Comparison of ENCODE assay signal across 10 cellular contexts in the genomic region with DNA sequence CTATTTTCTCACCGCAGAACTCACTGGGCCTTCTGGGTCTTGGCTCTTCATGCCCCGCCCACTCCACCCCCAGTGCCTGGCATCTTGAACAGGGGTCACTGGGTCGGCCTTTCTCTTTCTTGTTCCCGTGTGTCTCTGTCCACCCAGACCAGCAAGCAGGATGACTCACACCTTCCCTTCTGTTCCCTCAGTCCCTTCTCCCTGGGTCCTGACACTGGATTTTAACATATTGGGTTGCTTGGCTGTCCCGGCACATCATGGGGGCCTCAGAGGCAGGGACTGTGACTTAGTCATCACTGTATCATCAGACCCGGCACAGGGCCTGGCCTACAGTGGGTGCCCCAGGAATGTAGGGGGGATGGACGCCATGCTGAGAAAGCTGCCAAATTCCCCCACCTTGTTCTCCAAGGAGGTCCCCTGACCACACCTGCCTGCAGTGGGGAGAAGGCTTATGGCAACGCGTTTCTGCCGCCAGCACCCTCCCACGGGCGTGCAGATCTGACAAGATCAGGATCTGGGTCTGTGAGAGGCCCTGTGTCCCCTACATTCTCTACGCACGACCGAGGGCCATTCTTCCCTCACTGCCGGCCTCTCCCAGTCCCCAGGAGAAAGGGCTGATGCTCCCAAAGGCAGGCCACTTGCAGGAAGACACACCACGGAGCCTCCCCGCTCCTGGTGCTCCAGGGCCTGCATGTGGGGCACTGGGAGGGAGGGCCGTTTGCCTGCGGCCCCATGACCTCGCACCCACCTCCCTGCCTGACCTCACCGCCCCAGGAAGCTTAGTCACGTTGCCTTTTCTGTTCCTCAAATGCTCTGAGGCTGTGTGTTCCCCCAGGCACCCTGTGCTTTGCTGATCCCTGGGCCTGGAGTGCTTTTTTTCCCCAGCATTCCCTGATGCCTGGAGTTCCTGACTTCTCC.
DNase-seq lines count a peak whose midpoint lies in the region; ATAC-seq, FAIRE-seq and TF ChIP-seq lines count a peak whose summit lies in the region.
"Had no signal": no experiment of that assay in that cellular context is flagged by ENCODE, and none has a peak within 500 bp of the region (broad histone marks: within the 10 kb centered on the region; RNA-seq: fewer than 3 reads in every experiment).

No MANE protein-coding gene starts in this region.

- peak overlapping the region; percentile 85 for H2AK5ac ChIP-seq in IMR-90 (ENCODE audit: low read depth, low read length)

- H2BK20ac ChIP-seq in IMR-90 (ENCODE audit: low read depth, low read length) = peak overlapping the region; percentile 53

- H3K9ac ChIP-seq in IMR-90 (ENCODE audit: low read depth, low read length) (peak overlapping the region; percentile 44), K562 (ENCODE audit: insufficient read depth in 1 of 2, low read depth in 2 of 2, low read length in 2 of 2) (peak overlapping the region; percentile 64 to 76), kidney (ENCODE audit: low read length in 2 of 2) (no peak overlapping the region)

- peak overlapping the region; percentile 72 for H4K91ac ChIP-seq in IMR-90 (ENCODE audit: insufficient read depth, low read depth, low read length)

- H2BK15ac ChIP-seq in IMR-90 (ENCODE audit: low read depth, low read length) = peak overlapping the region; percentile 40; the same call in 1 of the 3 replicates

- WGBS in IMR-90 (ENCODE audit: extremely low coverage in 2 of 2, insufficient read length in 1 of 2), 2 experiments = 19% methylated on average over 4 of the region's 23 CpGs; no CpG with 5 or more reads in 1 of the 2 experiments
- WGBS in K562 (ENCODE audit: insufficient coverage, low coverage, missing lambda C conversion rate) = 17% methylated on average over 23 of the region's 23 CpGs

- H3K4me2 ChIP-seq in IMR-90 (ENCODE audit: low read depth, low read length) (peak overlapping the region; percentile 38), K562 (ENCODE audit: insufficient read depth, low read length) (peak overlapping the region; percentile 74)

- H3K18ac ChIP-seq in IMR-90 (ENCODE audit: low read depth, low read length) = peak overlapping the region; percentile 23

- peaks cover 20% of the 10 kb centered on the region for H4K20me1 ChIP-seq in IMR-90 (ENCODE audit: insufficient read depth, low read length)
- no peaks in the 10 kb centered on the region; the same call in 1 of the 2 replicates for H4K20me1 ChIP-seq in K562 (replicated peaks; ENCODE audit: control insufficient read depth, insufficient read depth, low read length)

- no peak for TF ChIP-seq CTCF in AG10803 (conservative IDR thresholded peaks at IDR 0.05; ENCODE audit: low read length)
- no peak for TF ChIP-seq CTCF in IMR-90 (conservative IDR thresholded peaks at IDR 0.05; ENCODE audit: low read depth, low read length)
- no peak for TF ChIP-seq CTCF in K562 (IDR thresholded peaks at IDR 0.05 in 2 of 3, conservative IDR thresholded peaks at IDR 0.05 in 1 of 3; ENCODE audit: insufficient read depth in 2 of 3, low read depth in 1 of 3, low read length in 3 of 3)
- TF ChIP-seq CTCF in kidney (IDR thresholded peaks at IDR 0.05; ENCODE audit: borderline replicate concordance, extremely low read depth, insufficient read depth) = no peak
- TF ChIP-seq CTCF in dorsolateral prefrontal cortex (IDR thresholded peaks at IDR 0.05 in 54 of 56, conservative IDR thresholded peaks at IDR 0.05 in 2 of 56; ENCODE audit: low read depth in 1 of 56, partially characterized antibody in 56 of 56) = no peak

- peak; percentile 72 for DNase-seq in AG10803 (ENCODE audit: low read depth)
- peak; percentile 84 for DNase-seq in IMR-90
- DNase-seq in K562 (ENCODE audit: extremely low read depth in 1 of 4, low spot score in 3 of 4) = peak; percentile 70 to 80 (median 74)
- DNase-seq in kidney = peak; percentile 84
- DNase-seq in cerebellar cortex (ENCODE audit: low spot score) = no peak
- no peak for DNase-seq in NCI-H510A treated with DMSO at 0.1 percent for 48 hours (lab: John Stamatoyannopoulos, UW)
- no peak for DNase-seq in dorsolateral prefrontal cortex
- DNase-seq: CD8-positive, alpha-beta memory T cell had no signal

- H3K4me3 ChIP-seq in AG10803 (ENCODE audit: low read length) (no peak overlapping the region), IMR-90 (ENCODE audit: insufficient read depth, low read depth, low read length) (no peak overlapping the region), K562 (no peak overlapping the region), kidney (ENCODE audit: low read length in 2 of 2) (no peak overlapping the region), dorsolateral prefrontal cortex (no peak overlapping the region)

- FAIRE-seq in K562 (lab: Jason Lieb, UNC) (peak; percentile 91), kidney (lab: Jason Lieb, UNC) (no peak)
- FAIRE-seq: colon had no signal

- BruUV-seq in IMR-90 (replicated peaks; lab: Mats Ljungman, UMichigan) (no TSS peak), K562 (replicated peaks; lab: Mats Ljungman, UMichigan) (no TSS peak)

- peak; percentile 85 for ATAC-seq in IMR-90 (ENCODE audit: low read depth)
- ATAC-seq in K562 = peak; percentile 85
- no peak for ATAC-seq in HG02970 (IDR thresholded peaks at IDR 0.05; ENCODE audit: low FRiP score, unreplicated experiment)

- H3K36me3 ChIP-seq in IMR-90 (ENCODE audit: control insufficient read depth, insufficient read depth, low read length) = no peaks in the 10 kb centered on the region
- 0 out of 3 replicates have a peak, but pooled peaks cover 4% of the 10 kb centered on the region for H3K36me3 ChIP-seq in K562 (ENCODE audit: control insufficient read depth, insufficient read depth, low read length)
- H3K36me3 ChIP-seq in kidney (ENCODE audit: control insufficient read depth in 1 of 2, insufficient read depth in 2 of 2, low read length in 2 of 2) = no peaks in the 10 kb centered on the region

- H3K9me3 ChIP-seq in IMR-90 (ENCODE audit: control insufficient read depth, insufficient read depth, low read length) = no peaks in the 10 kb centered on the region
- H3K9me3 ChIP-seq in K562 (replicated peaks; ENCODE audit: control insufficient read depth, insufficient read depth, low read depth, low read length) = no peaks in the 10 kb centered on the region
- no peaks in the 10 kb centered on the region for H3K9me3 ChIP-seq in kidney (ENCODE audit: control insufficient read depth in 1 of 2, low read length in 2 of 2)

- H3K14ac ChIP-seq in IMR-90 (replicated peaks; ENCODE audit: low read depth, low read length) = peak overlapping the region; percentile 48; the same call in 1 of the 2 replicates

- H2AFZ ChIP-seq in IMR-90 (replicated peaks; ENCODE audit: low read length, poor library complexity) = peak overlapping the region; percentile 65
- peak overlapping the region; percentile 89 for H2AFZ ChIP-seq in K562 (ENCODE audit: low read depth, low read length)

- CTCF ChIA-PET in IMR-90 (lab: Yijun Ruan, JAX) = no interaction called here
- CTCF ChIA-PET in K562 (lab: Yijun Ruan, JAX; ENCODE audit: low intra/inter-chr PET ratio) = no interaction called here

- H3K27me3 ChIP-seq in IMR-90 (ENCODE audit: control insufficient read depth, insufficient read depth, low read length) = no peaks in the 10 kb centered on the region
- no peaks in the 10 kb centered on the region for H3K27me3 ChIP-seq in K562 (ENCODE audit: control insufficient read depth in 2 of 2, insufficient read depth in 2 of 2, low read length in 2 of 2)
- H3K27me3 ChIP-seq in dorsolateral prefrontal cortex = no peaks in the 10 kb centered on the region

- no peak overlapping the region for H3K56ac ChIP-seq in IMR-90 (ENCODE audit: extremely low read depth, insufficient read depth, low read length)

- peak overlapping the region; percentile 87 for H2BK120ac ChIP-seq in IMR-90 (ENCODE audit: low read depth, low read length)

- H3K79me1 ChIP-seq in IMR-90 (ENCODE audit: low read depth in 1 of 2, low read length in 2 of 2) = peaks cover 23 to 76% of the 10 kb centered on the region in 2 experiments

- H3K27ac ChIP-seq in IMR-90 (ENCODE audit: insufficient read depth, low read length) (peak overlapping the region; percentile 69), K562 (ENCODE audit: extremely low read depth, low read depth, low read length) (peak overlapping the region; percentile 75), kidney (ENCODE audit: low read depth in 2 of 2, low read length in 2 of 2) (peak overlapping the region; percentile 69 to 76), dorsolateral prefrontal cortex (peak overlapping the region in 14 of 59 donors; percentile 10 to 81 (median 35))

- peak overlapping the region; percentile 65 for H4K5ac ChIP-seq in IMR-90 (ENCODE audit: low read depth, low read length)

- H3K9me1 ChIP-seq in IMR-90 (ENCODE audit: insufficient read depth, low read length) (peaks cover 39% of the 10 kb centered on the region), K562 (ENCODE audit: control insufficient read depth, insufficient read depth, low read length) (peaks cover 3% of the 10 kb centered on the region)

- intact Hi-C loops in IMR-90 (cut with micrococcal nuclease) = no loop called here
- intact Hi-C loops in K562 (cut with micrococcal nuclease) = no loop called here
- intact Hi-C loops in kidney (cut with DNase I) = no loop called here
- intact Hi-C loops in dorsolateral prefrontal cortex (cut with DNase I) = no loop called here

- H2BK5ac ChIP-seq in IMR-90 (ENCODE audit: low read depth, low read length, poor library complexity, severe bottlenecking) = peak overlapping the region; percentile 88

- peak overlapping the region; percentile 80 for H2AK9ac ChIP-seq in IMR-90 (replicated peaks; ENCODE audit: low read depth, low read length, poor library complexity)

- TF ChIP-seq EP300 in K562 (IDR thresholded peaks at IDR 0.05; ENCODE audit: low read length) = no peak

- POLR2A ChIA-PET in IMR-90 (lab: Charles Lee; ENCODE audit: unreplicated experiment) (no interaction called here), K562 (lab: Yijun Ruan, JAX) (interaction anchor here (1.1 to 1.5 kb wide), 2 partner anchors 9 to 13 kb away, joined by 3 read pairs; no protein-coding TSS in a partner anchor)

- peaks cover 23% of the 10 kb centered on the region for H3K4me1 ChIP-seq in IMR-90 (ENCODE audit: control insufficient read depth, insufficient read depth, low read length)
- peaks cover 20 to 25% of the 10 kb centered on the region in 2 experiments for H3K4me1 ChIP-seq in K562 (replicated peaks in 1 of 2; ENCODE audit: control insufficient read depth in 2 of 2, insufficient read depth in 2 of 2, low read length in 2 of 2)
- peaks cover 32 to 41% of the 10 kb centered on the region in 2 donors for H3K4me1 ChIP-seq in kidney (ENCODE audit: control insufficient read depth in 1 of 2, insufficient read depth in 1 of 2, low read depth in 1 of 2, low read length in 2 of 2)

- H3K23ac ChIP-seq in IMR-90 (ENCODE audit: low read depth, low read length) = peak overlapping the region; percentile 63

- dilution Hi-C loops in IMR-90 (cut with HindIII; ENCODE audit: low sequenced_read_pairs, unreplicated experiment) = no loop called here

- in situ Hi-C loops in IMR-90 (cut with MboI; ENCODE audit: low sequenced_read_pairs) = no loop called here
- in situ Hi-C loops in K562 (cut with MboI) = no loop called here

- TF ChIP-seq RAD21 in IMR-90 (IDR thresholded peaks at IDR 0.05; ENCODE audit: low read length) = no peak
- no peak for TF ChIP-seq RAD21 in K562 (CRISPR knock-in tag; conservative IDR thresholded peaks at IDR 0.05 in 1 of 2, IDR thresholded peaks at IDR 0.05 in 1 of 2)

- peak overlapping the region; percentile 49 to 76; a peak in 3 of 4 replicates for H4K8ac ChIP-seq in IMR-90 (ENCODE audit: low read depth in 2 of 2, low read length in 2 of 2)

- H3K4ac ChIP-seq in IMR-90 (ENCODE audit: low read depth, low read length) = peak overlapping the region; percentile 89

- peaks cover 13% of the 10 kb centered on the region; the same call in 2 of the 3 replicates for H3K79me2 ChIP-seq in K562 (ENCODE audit: control insufficient read depth, insufficient read depth, low read length)

- TF ChIP-seq POLR2A in IMR-90 (IDR thresholded peaks at IDR 0.05; ENCODE audit: low read depth, low read length) (no peak), K562 (conservative IDR thresholded peaks at IDR 0.05) (0 out of 2 replicates have a peak, but pooled peaks have one; percentile 22)

Comparison
In these comparisons a context has a peak if more than half of its experiments do, and no peak if none do; other contexts are left out.
1. DNase-seq: peak in AG10803 (single experiment), IMR-90 (single experiment), K562 (4 of 4) and kidney (single experiment); none in cerebellar cortex (single experiment), NCI-H510A treated with DMSO at 0.1 percent for 48 hours (single experiment) and dorsolateral prefrontal cortex (0 of 10).
2. H3K9ac ChIP-seq: peak in IMR-90 (single experiment) and K562 (2 of 2); none in kidney (0 of 2).